In genomic region chr3:195352895-195353488, GRCh38 we compare ENCODE assay signal across 13 cellular contexts.
DNase-seq lines count a peak whose midpoint lies in the region; ATAC-seq and TF ChIP-seq lines count a peak whose summit lies in the region.
"Had no signal": no experiment of that assay in that cellular context is flagged by ENCODE, and none has a peak within 500 bp of the region (broad histone marks: within the 10 kb centered on the region; RNA-seq: fewer than 3 reads in every experiment).

No MANE protein-coding gene starts in this region.

- H3K4me3 ChIP-seq in AG04450 (ENCODE audit: low read depth, low read length) (no peak overlapping the region), kidney epithelial cell (ENCODE audit: low read depth, low read length) (no peak overlapping the region)
- H3K4me3 ChIP-seq: HAP-1, ovary had no signal

- TF ChIP-seq CTCF in AG04450 (IDR thresholded peaks at IDR 0.05; ENCODE audit: low read depth, low read length) (no peak), kidney epithelial cell (IDR thresholded peaks at IDR 0.05; ENCODE audit: insufficient read depth, low read length, poor library complexity, severe bottlenecking) (no peak)

- CTCF ChIA-PET in AG04450 (lab: Charles Lee): interaction anchor here (1.2 kb wide), 1 partner anchor 82 kb away, joined by 3 read pairs; the partner anchor contains the start of gene XXYLT1

- peaks cover 59% of the 10 kb centered on the region for H3K36me3 Mint-ChIP-seq in activated T-helper 17 cell treated with anti-CD3 and anti-CD28 coated beads, Interleukin-2, amount 50 U/mL, for 72 hours (ENCODE audit: low read depth)

- H3K9me3 ChIP-seq in AG04450 (ENCODE audit: control insufficient read depth, insufficient read depth, low read length): no peaks in the 10 kb centered on the region
- H3K9me3 ChIP-seq: HAP-1, ovary had no signal

- no peaks in the 10 kb centered on the region for H3K9me3 Mint-ChIP-seq in activated T-helper 17 cell treated with anti-CD3 and anti-CD28 coated beads, Interleukin-2, amount 50 U/mL, for 72 hours

- POLR2A ChIA-PET in AG04450 (lab: Yijun Ruan, JAX): no interaction called here

- no peaks in the 10 kb centered on the region for H3K36me3 ChIP-seq in kidney epithelial cell (ENCODE audit: control insufficient read depth, insufficient read depth, low read length)
- H3K36me3 ChIP-seq: HAP-1, ovary had no signal

- H3K27me3 ChIP-seq in AG04450 (ENCODE audit: control insufficient read depth, insufficient read depth, low read length): no peaks in the 10 kb centered on the region
- H3K27me3 ChIP-seq in kidney epithelial cell (ENCODE audit: control insufficient read depth, insufficient read depth, low read length): no peaks in the 10 kb centered on the region
- H3K27me3 ChIP-seq: ovary had no signal

- ATAC-seq in activated T-helper 17 cell treated with anti-CD3 and anti-CD28 coated beads, Interleukin-2, amount 50 U/mL, for 72 hours (replicated peaks): no peak

- H3K27ac ChIP-seq in AG04450 (ENCODE audit: low read depth, low read length): peak overlapping the region; percentile 43
- H3K27ac ChIP-seq: HL-60, ovary had no signal

- no peaks in the 10 kb centered on the region for H3K27me3 Mint-ChIP-seq in activated T-helper 17 cell treated with anti-CD3 and anti-CD28 coated beads, Interleukin-2, amount 50 U/mL, for 72 hours
- H3K27me3 Mint-ChIP-seq: CD4-positive, alpha-beta memory T cell had no signal

- peak; percentile 53 for DNase-seq in AG04450 (ENCODE audit: low read depth, low spot score)
- DNase-seq in HS-27A (ENCODE audit: low read depth): peak; percentile 62
- peak; percentile 42 for DNase-seq in astrocyte of the hippocampus (ENCODE audit: low read depth, low spot score)
- peak; percentile 31 for DNase-seq in kidney epithelial cell (ENCODE audit: low read depth)
- no peak for DNase-seq in stimulated activated CD4-positive, alpha-beta T cell treated with anti-CD3 and anti-CD28 coated beads, Interleukin-15, amount 100 ng/mL, for 24 hours
- no peak for DNase-seq in NCI-H345 treated with DMSO at 0.1 percent for 48 hours (lab: John Stamatoyannopoulos, UW; ENCODE audit: unreplicated experiment)
- no peak for DNase-seq in SHP77 treated with DMSO at 0.1 percent for 48 hours (lab: John Stamatoyannopoulos, UW)
- DNase-seq: CD4-positive, alpha-beta memory T cell; cortex of kidney; ovary had no signal

- no peak overlapping the region for H3K27ac Mint-ChIP-seq in activated T-helper 17 cell treated with anti-CD3 and anti-CD28 coated beads, Interleukin-2, amount 50 U/mL, for 72 hours

- H3K4me1 Mint-ChIP-seq in activated T-helper 17 cell treated with anti-CD3 and anti-CD28 coated beads, Interleukin-2, amount 50 U/mL, for 72 hours: peaks cover 11% of the 10 kb centered on the region

- no peak overlapping the region for H3K4me3 Mint-ChIP-seq in activated T-helper 17 cell treated with anti-CD3 and anti-CD28 coated beads, Interleukin-2, amount 50 U/mL, for 72 hours
- H3K4me3 Mint-ChIP-seq: CD4-positive, alpha-beta memory T cell had no signal

Comparison
In these comparisons a context has a peak if more than half of its experiments do, and no peak if none do; other contexts are left out.
1. DNase-seq: peak in AG04450 (single experiment), HS-27A (single experiment), astrocyte of the hippocampus (single experiment) and kidney epithelial cell (single experiment); none in stimulated activated CD4-positive, alpha-beta T cell treated with anti-CD3 and anti-CD28 coated beads, Interleukin-15, amount 100 ng/mL, for 24 hours (single experiment), NCI-H345 treated with DMSO at 0.1 percent for 48 hours (single experiment) and SHP77 treated with DMSO at 0.1 percent for 48 hours (single experiment).